34 cellular contexts compared by ENCODE assay signal in the genomic region with DNA sequence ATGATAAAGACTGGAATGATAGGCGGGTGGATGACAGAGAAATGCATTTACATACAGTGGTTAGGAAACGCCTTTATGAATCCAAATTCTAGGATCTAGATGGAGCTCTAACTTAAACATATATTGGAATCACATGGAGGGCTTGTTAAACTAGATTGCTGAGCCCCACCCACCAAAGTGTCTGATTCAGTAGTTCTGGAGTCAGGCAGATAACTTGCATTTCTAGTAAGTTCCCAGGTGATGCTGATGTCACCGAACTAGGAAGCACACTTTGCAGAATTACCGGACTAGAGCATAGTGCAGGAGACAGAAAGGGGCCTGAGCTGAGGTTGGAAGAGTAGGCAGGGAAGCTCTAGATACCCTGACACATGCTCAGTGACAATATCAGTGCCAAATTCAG.
"Had no signal": no experiment of that assay in that cellular context is flagged by ENCODE, and none has a peak within 500 bp of the region (broad histone marks: within the 10 kb centered on the region; RNA-seq: fewer than 3 reads in every experiment).

No MANE protein-coding gene starts in this region.

- H3K4me3 ChIP-seq: adrenal gland, ascending aorta, body of pancreas, breast epithelium, cardiac muscle cell had no signal

- H3K27ac ChIP-seq: adrenal gland, ascending aorta, body of pancreas, brain microvascular endothelial cell, breast epithelium, cardiac muscle cell had no signal

- DNase-seq: activated effector memory CD4-positive, alpha-beta T cell treated with anti-CD3 and anti-CD28 coated beads, Interleukin-2, amount 50 U/mL, for 16 hours; activated effector memory CD4-positive, alpha-beta T cell treated with Interleukin-2 at 50 U/mL for 16 hours; activated gamma-delta T cell; activated gamma-delta T cell treated with Interleukin-2 at 50 U/mL for 16 hours; activated naive CD4-positive, alpha-beta T cell; activated naive CD4-positive, alpha-beta T cell treated with anti-CD3 and anti-CD28 coated beads for 36 hours; activated naive CD4-positive, alpha-beta T cell treated with anti-CD3 and anti-CD28 coated beads, Interleukin-2, amount 10 ng/mL, durations not matched to agents 7 days and 5 days; activated naive CD4-positive, alpha-beta T cell treated with anti-CD3 and anti-CD28 coated beads, Interleukin-2, amount 50 U/mL, for 16 hours; activated naive CD4-positive, alpha-beta T cell treated with Interleukin-2 at 50 U/mL for 16 hours; activated naive CD8-positive, alpha-beta T cell treated with anti-CD3 and anti-CD28 coated beads for 36 hours; activated naive CD8-positive, alpha-beta T cell treated with anti-CD3 and anti-CD28 coated beads, Interleukin-2, amount 10 ng/mL, durations not matched to agents 7 days and 5 days; activated naive CD8-positive, alpha-beta T cell treated with anti-CD3 and anti-CD28 coated beads, Interleukin-2, amount 50 U/mL, for 24 hours; activated T-cell treated with anti-CD3 and anti-CD28 coated beads, Interleukin-2, amount 50 U/mL, for 1 hour; activated T-cell treated with anti-CD3 and anti-CD28 coated beads, Interleukin-2, amount 50 U/mL, for 24 hours; activated T-cell treated with anti-CD3 and anti-CD28 coated beads, Interleukin-2, amount 50 U/mL, for 4 hours; activated T-cell treated with anti-CD3 and anti-CD28 coated beads, Interleukin-2, amount 50 U/mL, for 48 hours; activated T-cell treated with anti-CD3 and anti-CD28 coated beads, Interleukin-2, amount 50 U/mL, for 72 hours; adrenal gland; amniotic stem cell; amygdala; anterior cingulate cortex; aorta; body of pancreas; brain microvascular endothelial cell; caudate nucleus; central memory CD4-positive, alpha-beta T cell; cerebellar nuclear complex had no signal

- ATAC-seq: activated naive CD4-positive, alpha-beta T cell treated with anti-CD3 and anti-CD28 coated beads, Interleukin-2, amount 50 U/mL, for 72 hours; activated naive CD8-positive, alpha-beta T cell treated with anti-CD3 and anti-CD28 coated beads, Interleukin-2, amount 50 U/mL, for 24 hours; activated T-cell treated with anti-CD3 and anti-CD28 coated beads, Interleukin-2, amount 50 U/mL, for 4 hours; activated T-cell treated with anti-CD3 and anti-CD28 coated beads, Interleukin-2, amount 50 U/mL, for 72 hours; activated T-helper 17 cell treated with anti-CD3 and anti-CD28 coated beads, Interleukin-2, amount 50 U/mL, for 72 hours; body of pancreas had no signal

- FAIRE-seq: astrocyte, bronchial epithelial cell had no signal

- H3K36me3 ChIP-seq: adrenal gland, ascending aorta, brain microvascular endothelial cell, breast epithelium, cardiac muscle cell had no signal

- H3K4me1 ChIP-seq: ascending aorta, body of pancreas, breast epithelium had no signal

- H3K27me3 ChIP-seq: adrenal gland, ascending aorta, body of pancreas, brain microvascular endothelial cell, breast epithelium had no signal

- H3K9me3 ChIP-seq: adrenal gland, ascending aorta, body of pancreas, breast epithelium had no signal
